In the genomic region with DNA sequence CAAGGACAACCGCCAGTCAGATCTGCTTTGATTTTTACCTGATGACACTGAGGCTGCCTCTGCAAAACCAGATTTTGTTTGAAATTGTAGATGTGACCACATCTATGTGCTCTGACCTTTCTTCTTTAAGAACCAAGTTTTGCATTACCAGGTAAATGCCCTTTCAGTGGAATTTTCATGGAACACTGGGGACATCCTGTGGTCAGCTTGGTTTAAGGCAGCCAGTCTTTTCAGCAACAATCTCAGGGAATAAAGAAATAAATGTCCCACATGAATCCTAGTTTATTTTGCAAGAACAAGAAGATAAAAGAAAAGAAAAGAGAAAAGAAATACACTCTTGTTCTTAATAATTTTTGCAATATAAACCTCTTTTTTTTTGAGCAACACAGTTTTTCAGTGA, we compare ENCODE assay signal across 9 cellular contexts.
DNase-seq lines count a peak whose midpoint lies in the region; ATAC-seq and TF ChIP-seq lines count a peak whose summit lies in the region.
"Had no signal": no experiment of that assay in that cellular context is flagged by ENCODE, and none has a peak within 500 bp of the region (broad histone marks: within the 10 kb centered on the region; RNA-seq: fewer than 3 reads in every experiment).

No MANE protein-coding gene starts in this region.

- no peaks in the 10 kb centered on the region for H3K36me3 ChIP-seq in testis (ENCODE audit: low read depth, missing control alignments)

- H3K36me3 Mint-ChIP-seq in nephron (ENCODE audit: low read depth): no peaks in the 10 kb centered on the region

- no peaks in the 10 kb centered on the region for H3K9me3 Mint-ChIP-seq in nephron
- H3K9me3 Mint-ChIP-seq: dendritic cell treated with granulocyte-macrophage colony-stimulating factor and Interleukin-4, amounts not matched to agents 40 ng/mL and 50 ng/mL, for 4 days had no signal

- H3K4me1 ChIP-seq in testis: no peaks in the 10 kb centered on the region

- H3K9me3 ChIP-seq in testis: no peaks in the 10 kb centered on the region

- no peak overlapping the region for H3K27ac ChIP-seq in testis

- DNase-seq in DMS53 treated with DMSO at 0.1 percent for 48 hours (lab: John Stamatoyannopoulos, UW; ENCODE audit: unreplicated experiment): peak; percentile 61
- peak; percentile 28 for DNase-seq in LNCaP clone FGC (ENCODE audit: low read depth)
- DNase-seq in cerebellar cortex (ENCODE audit: low spot score): peak; percentile 16
- no peak for DNase-seq in testis
- no peak for DNase-seq in posterior vena cava (ENCODE audit: low spot score)

- peaks cover 7% of the 10 kb centered on the region for H3K27me3 Mint-ChIP-seq in nephron (ENCODE audit: low read depth)

- H3K4me3 Mint-ChIP-seq in nephron: peak overlapping the region in 1 of 3 experiments; percentile 57
- H3K4me3 Mint-ChIP-seq: dendritic cell treated with granulocyte-macrophage colony-stimulating factor and Interleukin-4, amounts not matched to agents 40 ng/mL and 50 ng/mL, for 4 days had no signal

- H3K27ac Mint-ChIP-seq in nephron: peak overlapping the region; percentile 48 to 93 (median 77)
- H3K27ac Mint-ChIP-seq: dendritic cell treated with granulocyte-macrophage colony-stimulating factor and Interleukin-4, amounts not matched to agents 40 ng/mL and 50 ng/mL, for 4 days had no signal

- 68 to 74% methylated on average over 1 of the region's 1 CpG for WGBS in testis, 2 donors

- no peak for TF ChIP-seq POLR2A in testis (IDR thresholded peaks at IDR 0.05)

- H3K4me1 Mint-ChIP-seq in nephron: peaks cover 3% of the 10 kb centered on the region

- TF ChIP-seq CTCF in LNCaP clone FGC (IDR thresholded peaks at IDR 0.05; ENCODE audit: control insufficient read depth, extremely low read depth, insufficient read depth) (peak; percentile 74), nephron (IDR thresholded peaks at IDR 0.05; ENCODE audit: unreplicated experiment in 3 of 3) (peak; percentile 52 to 68 (median 57)), testis (IDR thresholded peaks at IDR 0.05) (peak in 1 of 3 experiments; percentile 20)

- ATAC-seq in GM18868 (IDR thresholded peaks at IDR 0.05; ENCODE audit: unreplicated experiment) (no peak), GM19395 (IDR thresholded peaks at IDR 0.05; ENCODE audit: unreplicated experiment) (no peak)

- intact Hi-C loops in testis (cut with DNase I; ENCODE audit: low total_unique reads) (no loop called here), posterior vena cava (cut with DNase I) (loop anchor here in 1 of 2 donors (5.0 kb wide), 1 partner anchor 852 kb away; no protein-coding TSS in a partner anchor)

- H3K4me3 ChIP-seq in LNCaP clone FGC (ENCODE audit: low read depth, low read length) (no peak overlapping the region), testis (no peak overlapping the region)

- no peaks in the 10 kb centered on the region for H3K27me3 ChIP-seq in testis

Comparison
In these comparisons a context has a peak if more than half of its experiments do, and no peak if none do; other contexts are left out.
1. DNase-seq: peak in DMS53 treated with DMSO at 0.1 percent for 48 hours (single experiment), LNCaP clone FGC (single experiment) and cerebellar cortex (single experiment); none in testis (single experiment) and posterior vena cava (single experiment).